8 cellular contexts compared by ENCODE assay signal in the genomic region with DNA sequence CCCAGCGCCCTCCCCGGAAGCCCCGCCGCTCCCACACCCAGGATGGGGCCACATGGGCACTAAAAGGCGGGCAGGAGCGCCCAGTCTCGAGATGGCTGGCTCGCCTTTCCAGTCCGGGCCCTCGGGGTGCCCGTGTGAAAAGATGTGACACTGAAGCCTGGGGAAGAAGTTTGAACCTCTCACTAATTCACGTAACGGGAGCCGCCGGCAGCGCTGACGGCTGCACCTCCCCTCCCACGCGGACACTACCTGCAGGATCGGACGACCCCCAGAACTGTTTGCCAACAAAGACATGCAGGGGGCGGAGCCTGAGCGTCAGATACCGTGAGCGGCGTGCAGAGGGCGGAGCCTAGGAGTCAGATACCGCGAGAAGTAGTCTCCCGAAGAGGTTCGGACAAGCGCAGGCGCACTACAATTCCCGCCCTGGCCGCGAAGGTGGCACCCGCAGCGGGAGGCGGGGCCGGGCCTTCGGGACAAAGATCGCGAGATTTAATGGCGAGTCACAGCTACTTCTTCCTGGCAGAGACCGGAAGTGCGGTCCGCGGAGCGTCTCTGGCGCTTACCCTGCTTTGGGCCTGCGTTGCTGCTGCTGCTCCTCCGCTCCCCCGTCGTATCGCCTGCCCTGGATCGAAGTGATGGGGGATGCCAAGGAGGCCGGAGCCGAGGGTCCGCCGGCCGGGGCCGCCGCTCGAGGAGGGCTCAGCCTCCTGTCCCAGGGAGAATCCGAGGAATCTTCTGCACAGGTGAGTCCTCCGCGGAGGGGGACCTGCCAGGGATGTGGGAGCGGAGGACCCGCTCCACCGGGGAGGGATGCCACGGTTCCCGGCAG. TPM values are rescaled to one million over a fixed set of nuclear protein-coding genes. Genes with fewer than 3 reads are reported as not detected.
A peak's percentile ranks its signal among the peaks of the same experiment; 100 is the strongest.
DNase-seq lines count a peak whose midpoint lies in the region; ATAC-seq and TF ChIP-seq lines count a peak whose summit lies in the region.

A gene with protein sequence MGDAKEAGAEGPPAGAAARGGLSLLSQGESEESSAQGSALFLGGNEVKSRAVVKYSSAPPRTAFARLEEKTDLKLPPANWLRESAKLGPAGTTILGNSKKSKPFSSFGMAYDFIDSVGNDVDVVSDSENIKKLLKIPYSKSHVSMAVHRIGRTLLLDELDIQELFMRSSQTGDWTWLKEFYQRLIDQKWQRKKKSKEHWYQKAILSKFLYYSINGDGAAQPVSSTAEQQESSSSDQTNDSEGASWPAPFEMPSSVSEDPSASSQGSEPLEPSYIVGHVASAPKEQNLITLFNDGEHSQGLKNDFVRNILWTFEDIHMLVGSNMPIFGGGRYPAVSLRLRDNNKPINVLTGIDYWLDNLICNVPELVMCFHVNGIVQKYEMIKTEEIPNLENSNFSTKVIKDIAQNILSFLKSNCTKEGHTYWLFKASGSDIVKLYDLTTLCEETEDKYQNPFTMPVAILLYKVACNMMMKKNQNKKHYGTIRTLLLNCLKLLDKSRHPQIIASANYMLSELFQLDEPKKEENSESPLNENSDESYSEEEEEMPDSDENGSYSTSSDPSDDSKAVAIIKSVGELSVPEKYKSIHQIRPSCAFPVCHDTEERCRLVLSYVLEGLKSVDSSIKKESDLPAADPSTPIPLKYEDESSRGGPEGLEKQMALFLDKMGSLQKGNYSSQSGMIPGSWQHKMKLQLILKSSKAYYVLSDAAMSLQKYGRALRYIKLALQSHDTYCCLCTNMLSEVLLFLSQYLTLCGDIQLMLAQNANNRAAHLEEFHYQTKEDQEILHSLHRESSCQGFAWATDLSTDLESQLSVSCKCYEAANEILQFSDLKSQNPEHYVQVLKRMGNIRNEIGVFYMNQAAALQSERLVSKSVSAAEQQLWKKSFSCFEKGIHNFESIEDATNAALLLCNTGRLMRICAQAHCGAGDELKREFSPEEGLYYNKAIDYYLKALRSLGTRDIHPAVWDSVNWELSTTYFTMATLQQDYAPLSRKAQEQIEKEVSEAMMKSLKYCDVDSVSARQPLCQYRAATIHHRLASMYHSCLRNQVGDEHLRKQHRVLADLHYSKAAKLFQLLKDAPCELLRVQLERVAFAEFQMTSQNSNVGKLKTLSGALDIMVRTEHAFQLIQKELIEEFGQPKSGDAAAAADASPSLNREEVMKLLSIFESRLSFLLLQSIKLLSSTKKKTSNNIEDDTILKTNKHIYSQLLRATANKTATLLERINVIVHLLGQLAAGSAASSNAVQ (plus strand): TSS at position 537 of the 829 bp plus-strand sequence. CDS start 99 bp downstream, at position 636.

- H3K27me3 Mint-ChIP-seq in CD14-positive monocyte (ENCODE audit: low read depth in 3 of 3): peaks cover 0 to 2% (median 0%) of the 10 kb centered on the region in 3 donors

- H3K27me3 ChIP-seq in dorsolateral prefrontal cortex: no peaks in the 10 kb centered on the region
- no peaks in the 10 kb centered on the region for H3K27me3 ChIP-seq in liver (ENCODE audit: control insufficient read depth in 4 of 4, insufficient read depth in 4 of 4, low read length in 3 of 4)

- H3K9ac ChIP-seq in liver (ENCODE audit: low read depth in 1 of 2, low read length in 2 of 2): peak within 1 kb of the TSS; percentile 80 to 94

- intact Hi-C loops in CD14-positive monocyte (cut with micrococcal nuclease): loop anchor here (5.0 to 10.0 kb wide), 4 partner anchors 105 to 805 kb away; partner anchors contain the start of genes BCCIP (in 1 of the 2), CTBP2 (in 1 of the 2) and UROS (in 1 of the 2)
- intact Hi-C loops in dorsolateral prefrontal cortex (cut with DNase I): loop anchor here (5.0 to 10.0 kb wide), 3 partner anchors 103 to 178 kb away; partner anchors contain the start of genes BCCIP (in 2 of the 2), UROS (in 2 of the 2) and FANK1 (in 1 of the 2)

- H3K9me3 Mint-ChIP-seq in CD14-positive monocyte: peaks cover 0 to 22% (median 14%) of the 10 kb centered on the region in 7 donors

- peak within 1 kb of the TSS; percentile 92 to 98 (median 96) for H3K27ac Mint-ChIP-seq in CD14-positive monocyte

- peak in 1 of 2 donors; percentile 11 for TF ChIP-seq RAD21 in liver (IDR thresholded peaks at IDR 0.05)

- peaks cover 4 to 10% (median 7%) of the 10 kb centered on the region in 4 donors for H3K4me1 ChIP-seq in liver (ENCODE audit: control insufficient read depth in 4 of 4, insufficient read depth in 4 of 4, low read length in 3 of 4)

- H3K4me3 Mint-ChIP-seq in CD14-positive monocyte: peak within 1 kb of the TSS; percentile 98

- peaks cover 27 to 30% of the 10 kb centered on the region in 2 donors for H3K36me3 Mint-ChIP-seq in CD14-positive monocyte

- ATAC-seq in GM19397 (IDR thresholded peaks at IDR 0.05; ENCODE audit: unreplicated experiment) (peak; percentile 87), HG03571 (IDR thresholded peaks at IDR 0.05; ENCODE audit: unreplicated experiment) (peak; percentile 85)

- H3K4me3 ChIP-seq in dorsolateral prefrontal cortex: peak within 1 kb of the TSS; percentile 67 to 100 (median 95)
- H3K4me3 ChIP-seq in liver (ENCODE audit: low read depth in 1 of 3, low read length in 3 of 3): peak within 1 kb of the TSS; percentile 77 to 95 (median 89)

- peaks cover 15% of the 10 kb centered on the region for H3K4me1 Mint-ChIP-seq in CD14-positive monocyte

- H3K27ac ChIP-seq in dorsolateral prefrontal cortex (peak within 1 kb of the TSS in 58 of 59 donors; percentile 60 to 96 (median 89)), liver (ENCODE audit: low read depth in 1 of 2, low read length in 2 of 2) (peak within 1 kb of the TSS; percentile 66 to 79)

- H3K9me3 ChIP-seq in liver (ENCODE audit: control insufficient read depth in 4 of 4, low read length in 3 of 4): peaks cover 0 to 3% (median 0%) of the 10 kb centered on the region in 4 donors

- peaks cover 0 to 21% (median 19%) of the 10 kb centered on the region in 4 donors for H3K36me3 ChIP-seq in liver (ENCODE audit: control insufficient read depth in 4 of 4, insufficient read depth in 3 of 4, low read depth in 1 of 4, low read length in 3 of 4)

- no peak for TF ChIP-seq CTCF in CD14-positive monocyte (IDR thresholded peaks at IDR 0.05)
- peak in 30 of 56 donors; percentile 11 to 54 (median 31) for TF ChIP-seq CTCF in dorsolateral prefrontal cortex (IDR thresholded peaks at IDR 0.05 in 54 of 56, conservative IDR thresholded peaks at IDR 0.05 in 2 of 56; ENCODE audit: low read depth in 1 of 56, partially characterized antibody in 56 of 56)
- no peak for TF ChIP-seq CTCF in liver (IDR thresholded peaks at IDR 0.05; ENCODE audit: low read depth, low read length, missing input control)

- peak; percentile 99 for DNase-seq in CD14-positive monocyte (ENCODE audit: low spot score)
- DNase-seq in NCI-H82 (lab: John Stamatoyannopoulos, UW): peak; percentile 99
- DNase-seq in activated CD4-positive, alpha-beta T cell treated with anti-CD3 and anti-CD28 coated beads, Interleukin-2, amount 50 U/mL, for 48 hours: peak; percentile 98 to 99
- DNase-seq in dorsolateral prefrontal cortex: peak; percentile 97 to 100 (median 98)
- DNase-seq in stimulated activated CD4-positive, alpha-beta T cell treated with anti-CD3 and anti-CD28 coated beads, Interleukin-4, amount 100 ng/mL, for 24 hours: peak; percentile 99

- under 1% methylated on average over 72 of the region's 72 CpGs for WGBS in liver

TF ChIP-seq in liver, 16 proteins besides CTCF, POLR2A, EP300 and RAD21:
- TF ChIP-seq, protein P1, sequence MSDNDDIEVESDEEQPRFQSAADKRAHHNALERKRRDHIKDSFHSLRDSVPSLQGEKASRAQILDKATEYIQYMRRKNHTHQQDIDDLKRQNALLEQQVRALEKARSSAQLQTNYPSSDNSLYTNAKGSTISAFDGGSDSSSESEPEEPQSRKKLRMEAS (IDR thresholded peaks at IDR 0.05): peak; percentile 88
- TF ChIP-seq NR2F2 (IDR thresholded peaks at IDR 0.05) (no peak), FOXA2 (IDR thresholded peaks at IDR 0.05) (no peak), TAF1 (conservative IDR thresholded peaks at IDR 0.05) (peak; percentile 30), YY1 (IDR thresholded peaks at IDR 0.05) (peak; percentile 93), EGR1 (IDR thresholded peaks at IDR 0.05; ENCODE audit: low read depth in 2 of 2) (no peak), RXRA (IDR thresholded peaks at IDR 0.05) (peak; percentile 5 to 8), GABPA (IDR thresholded peaks at IDR 0.05 in 1 of 2, conservative IDR thresholded peaks at IDR 0.05 in 1 of 2) (peak; percentile 73 to 93), ZBTB33 (IDR thresholded peaks at IDR 0.05) (peak; percentile 100), HNF4A (conservative IDR thresholded peaks at IDR 0.05) (peak in 1 of 2 donors; percentile 13)

RNA-seq across cellular contexts. Expression of the gene that starts here (rescaled TPM):
- 1 to 10 TPM; 4.6 to 5.3 TPM for polyA plus RNA-seq in CD14-positive monocyte
- 10 to 100 TPM; 19.9 to 42.5 (median 31.0) TPM for total RNA-seq in dorsolateral prefrontal cortex
- total RNA-seq in liver: 10 to 100 TPM; 14.1 to 17.0 TPM
- 1 to 10 TPM; 3.9 to 4.3 TPM for polyA plus RNA-seq in liver

Comparison
In these comparisons a context has a peak if more than half of its experiments do, and no peak if none do; other contexts are left out.
1. Peak in every context shown above with its lines: DNase-seq, ATAC-seq, H3K4me3 ChIP-seq and H3K27ac ChIP-seq.
2. CTCF ChIP-seq: peak in dorsolateral prefrontal cortex (30 of 56); none in CD14-positive monocyte (single experiment) and liver (single experiment).